1 cellular context compared by ENCODE assay signal in genomic region chr5:168015506-168015905, GRCh38.
TF ChIP-seq lines count a peak whose summit lies in the region.

No MANE protein-coding gene starts in this region.

TF ChIP-seq in IMR-90, 13 proteins besides CTCF, POLR2A, EP300 and RAD21 (continued from another document):
- TF ChIP-seq NFE2L2 (IDR thresholded peaks at IDR 0.05; ENCODE audit: low read depth, low read length) (no peak), SMC3 (IDR thresholded peaks at IDR 0.05; ENCODE audit: low read depth, low read length) (no peak), CEBPB (IDR thresholded peaks at IDR 0.05; ENCODE audit: low read depth, low read length) (no peak)
